In the genomic region with DNA sequence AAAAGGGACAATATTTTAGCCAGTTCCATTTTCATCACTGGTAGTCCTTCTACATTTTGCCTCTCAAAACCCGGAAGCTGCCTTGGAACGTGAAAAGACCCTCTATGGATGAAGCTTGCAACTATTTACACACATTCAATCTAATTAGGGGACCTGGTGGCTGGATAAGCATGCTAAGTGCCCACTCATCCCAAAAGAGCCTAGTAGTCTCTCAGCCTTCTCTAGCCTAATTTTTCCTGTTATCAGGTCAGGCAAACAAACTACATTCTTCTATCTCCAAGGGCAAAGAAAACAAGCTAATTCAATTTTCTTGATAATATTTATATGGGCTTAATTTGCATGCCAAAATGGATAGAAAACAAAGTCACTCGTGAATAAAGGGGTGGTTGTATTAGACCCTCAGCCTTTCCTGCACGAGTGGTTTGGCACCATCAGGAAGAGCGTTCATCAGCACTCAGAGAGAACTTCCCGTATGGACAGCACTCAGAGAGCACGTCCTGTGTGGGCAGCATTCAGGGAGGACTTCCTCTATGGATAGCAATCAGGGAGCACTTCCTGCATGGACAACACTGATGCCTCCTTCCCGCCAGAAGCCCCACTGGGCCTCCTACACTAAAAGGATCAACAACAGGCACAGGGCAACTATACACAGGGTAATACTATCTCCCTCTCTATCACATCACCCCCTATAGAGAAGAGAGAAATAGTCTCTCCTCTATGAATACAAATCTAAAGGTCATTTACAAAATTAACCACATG, we compare ENCODE assay signal across 10 cellular contexts.
DNase-seq lines count a peak whose midpoint lies in the region; ATAC-seq and TF ChIP-seq lines count a peak whose summit lies in the region.
"Had no signal": no experiment of that assay in that cellular context is flagged by ENCODE, and none has a peak within 500 bp of the region (broad histone marks: within the 10 kb centered on the region; RNA-seq: fewer than 3 reads in every experiment).

No MANE protein-coding gene starts in this region.

- 0 out of 2 replicates have a peak overlapping the region, but pooled peaks have one; percentile 6 for H3K27ac Mint-ChIP-seq in WTC11
- H3K27ac Mint-ChIP-seq: activated naive CD4-positive, alpha-beta T cell treated with anti-CD3 and anti-CD28 coated beads for 36 hours had no signal

- POLR2A ChIA-PET in WTC11 (lab: Charles Lee): no interaction called here

- WGBS in thyroid gland, 2 donors: 48 to 54% methylated on average over 8 of the region's 8 CpGs

- H3K27me3 ChIP-seq in thyroid gland: no peaks in the 10 kb centered on the region

- peak overlapping the region in 2 of 3 donors; percentile 30 to 39 for H3K27ac ChIP-seq in thyroid gland

- no peak for TF ChIP-seq POLR2A in thyroid gland (IDR thresholded peaks at IDR 0.05)

- H3K9me3 Mint-ChIP-seq in WTC11: no peaks in the 10 kb centered on the region
- H3K9me3 Mint-ChIP-seq: activated naive CD4-positive, alpha-beta T cell treated with anti-CD3 and anti-CD28 coated beads for 36 hours had no signal

- H3K36me3 Mint-ChIP-seq in WTC11: no peaks in the 10 kb centered on the region

- no peak for TF ChIP-seq CTCF in WTC11 (IDR thresholded peaks at IDR 0.05)
- TF ChIP-seq CTCF in thyroid gland (IDR thresholded peaks at IDR 0.05): no peak

- no peaks in the 10 kb centered on the region for H3K9me3 ChIP-seq in thyroid gland

- DNase-seq in NCI-H2081 (lab: John Stamatoyannopoulos, UW): peak; percentile 8 to 29
- no peak for DNase-seq in NCI-H2081 treated with DMSO at 0.1 percent for 48 hours (lab: John Stamatoyannopoulos, UW)
- DNase-seq in WTC11 (ENCODE audit: low spot score): no peak
- DNase-seq in left kidney (ENCODE audit: low read depth, low spot score): peak; percentile 29
- no peak for DNase-seq in thyroid gland
- DNase-seq: activated naive CD4-positive, alpha-beta T cell treated with anti-CD3 and anti-CD28 coated beads for 36 hours; T1000 had no signal

- peaks cover 86% of the 10 kb centered on the region for H3K4me1 Mint-ChIP-seq in WTC11

- H3K4me1 ChIP-seq in thyroid gland: peaks cover 62 to 84% of the 10 kb centered on the region in 2 donors

- H3K36me3 ChIP-seq in thyroid gland: no peaks in the 10 kb centered on the region

- CTCF ChIA-PET in WTC11 (lab: Charles Lee): no interaction called here

- H3K4me3 ChIP-seq in thyroid gland (replicated peaks in 1 of 3): no peak overlapping the region

- intact Hi-C loops in thyroid gland (cut with DNase I): no loop called here

- no peaks in the 10 kb centered on the region for H3K27me3 Mint-ChIP-seq in WTC11 (ENCODE audit: low read depth)

- ATAC-seq in WTC11: peak; percentile 12; the same call in 1 of the 2 replicates
- ATAC-seq in GM21825 (IDR thresholded peaks at IDR 0.05; ENCODE audit: unreplicated experiment): no peak
- ATAC-seq in HG02973 (IDR thresholded peaks at IDR 0.05; ENCODE audit: unreplicated experiment): no peak
- no peak for ATAC-seq in HG02885 (IDR thresholded peaks at IDR 0.05; ENCODE audit: poor library complexity, unreplicated experiment)

- no peak overlapping the region for H3K4me3 Mint-ChIP-seq in WTC11
- H3K4me3 Mint-ChIP-seq: activated naive CD4-positive, alpha-beta T cell treated with anti-CD3 and anti-CD28 coated beads for 36 hours had no signal

TF ChIP-seq in WTC11, 78 proteins besides CTCF, POLR2A, EP300 and RAD21:
- TF ChIP-seq, protein P1, sequence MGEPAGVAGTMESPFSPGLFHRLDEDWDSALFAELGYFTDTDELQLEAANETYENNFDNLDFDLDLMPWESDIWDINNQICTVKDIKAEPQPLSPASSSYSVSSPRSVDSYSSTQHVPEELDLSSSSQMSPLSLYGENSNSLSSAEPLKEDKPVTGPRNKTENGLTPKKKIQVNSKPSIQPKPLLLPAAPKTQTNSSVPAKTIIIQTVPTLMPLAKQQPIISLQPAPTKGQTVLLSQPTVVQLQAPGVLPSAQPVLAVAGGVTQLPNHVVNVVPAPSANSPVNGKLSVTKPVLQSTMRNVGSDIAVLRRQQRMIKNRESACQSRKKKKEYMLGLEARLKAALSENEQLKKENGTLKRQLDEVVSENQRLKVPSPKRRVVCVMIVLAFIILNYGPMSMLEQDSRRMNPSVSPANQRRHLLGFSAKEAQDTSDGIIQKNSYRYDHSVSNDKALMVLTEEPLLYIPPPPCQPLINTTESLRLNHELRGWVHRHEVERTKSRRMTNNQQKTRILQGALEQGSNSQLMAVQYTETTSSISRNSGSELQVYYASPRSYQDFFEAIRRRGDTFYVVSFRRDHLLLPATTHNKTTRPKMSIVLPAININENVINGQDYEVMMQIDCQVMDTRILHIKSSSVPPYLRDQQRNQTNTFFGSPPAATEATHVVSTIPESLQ (CRISPR knock-in tag; IDR thresholded peaks at IDR 0.05): no peak
- TF ChIP-seq KAT7 (CRISPR knock-in tag; IDR thresholded peaks at IDR 0.05; ENCODE audit: borderline replicate concordance): no peak
- TF ChIP-seq E2F5 (CRISPR knock-in tag; IDR thresholded peaks at IDR 0.05): no peak
- peak; percentile 65; the same call in 1 of the 2 replicates for TF ChIP-seq ZNF263 (CRISPR knock-in tag; IDR thresholded peaks at IDR 0.05; ENCODE audit: low read depth)
- TF ChIP-seq, protein P2, sequence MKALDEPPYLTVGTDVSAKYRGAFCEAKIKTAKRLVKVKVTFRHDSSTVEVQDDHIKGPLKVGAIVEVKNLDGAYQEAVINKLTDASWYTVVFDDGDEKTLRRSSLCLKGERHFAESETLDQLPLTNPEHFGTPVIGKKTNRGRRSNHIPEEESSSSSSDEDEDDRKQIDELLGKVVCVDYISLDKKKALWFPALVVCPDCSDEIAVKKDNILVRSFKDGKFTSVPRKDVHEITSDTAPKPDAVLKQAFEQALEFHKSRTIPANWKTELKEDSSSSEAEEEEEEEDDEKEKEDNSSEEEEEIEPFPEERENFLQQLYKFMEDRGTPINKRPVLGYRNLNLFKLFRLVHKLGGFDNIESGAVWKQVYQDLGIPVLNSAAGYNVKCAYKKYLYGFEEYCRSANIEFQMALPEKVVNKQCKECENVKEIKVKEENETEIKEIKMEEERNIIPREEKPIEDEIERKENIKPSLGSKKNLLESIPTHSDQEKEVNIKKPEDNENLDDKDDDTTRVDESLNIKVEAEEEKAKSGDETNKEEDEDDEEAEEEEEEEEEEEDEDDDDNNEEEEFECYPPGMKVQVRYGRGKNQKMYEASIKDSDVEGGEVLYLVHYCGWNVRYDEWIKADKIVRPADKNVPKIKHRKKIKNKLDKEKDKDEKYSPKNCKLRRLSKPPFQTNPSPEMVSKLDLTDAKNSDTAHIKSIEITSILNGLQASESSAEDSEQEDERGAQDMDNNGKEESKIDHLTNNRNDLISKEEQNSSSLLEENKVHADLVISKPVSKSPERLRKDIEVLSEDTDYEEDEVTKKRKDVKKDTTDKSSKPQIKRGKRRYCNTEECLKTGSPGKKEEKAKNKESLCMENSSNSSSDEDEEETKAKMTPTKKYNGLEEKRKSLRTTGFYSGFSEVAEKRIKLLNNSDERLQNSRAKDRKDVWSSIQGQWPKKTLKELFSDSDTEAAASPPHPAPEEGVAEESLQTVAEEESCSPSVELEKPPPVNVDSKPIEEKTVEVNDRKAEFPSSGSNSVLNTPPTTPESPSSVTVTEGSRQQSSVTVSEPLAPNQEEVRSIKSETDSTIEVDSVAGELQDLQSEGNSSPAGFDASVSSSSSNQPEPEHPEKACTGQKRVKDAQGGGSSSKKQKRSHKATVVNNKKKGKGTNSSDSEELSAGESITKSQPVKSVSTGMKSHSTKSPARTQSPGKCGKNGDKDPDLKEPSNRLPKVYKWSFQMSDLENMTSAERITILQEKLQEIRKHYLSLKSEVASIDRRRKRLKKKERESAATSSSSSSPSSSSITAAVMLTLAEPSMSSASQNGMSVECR (CRISPR knock-in tag; IDR thresholded peaks at IDR 0.05; ENCODE audit: borderline replicate concordance): no peak
- TF ChIP-seq, protein P3, sequence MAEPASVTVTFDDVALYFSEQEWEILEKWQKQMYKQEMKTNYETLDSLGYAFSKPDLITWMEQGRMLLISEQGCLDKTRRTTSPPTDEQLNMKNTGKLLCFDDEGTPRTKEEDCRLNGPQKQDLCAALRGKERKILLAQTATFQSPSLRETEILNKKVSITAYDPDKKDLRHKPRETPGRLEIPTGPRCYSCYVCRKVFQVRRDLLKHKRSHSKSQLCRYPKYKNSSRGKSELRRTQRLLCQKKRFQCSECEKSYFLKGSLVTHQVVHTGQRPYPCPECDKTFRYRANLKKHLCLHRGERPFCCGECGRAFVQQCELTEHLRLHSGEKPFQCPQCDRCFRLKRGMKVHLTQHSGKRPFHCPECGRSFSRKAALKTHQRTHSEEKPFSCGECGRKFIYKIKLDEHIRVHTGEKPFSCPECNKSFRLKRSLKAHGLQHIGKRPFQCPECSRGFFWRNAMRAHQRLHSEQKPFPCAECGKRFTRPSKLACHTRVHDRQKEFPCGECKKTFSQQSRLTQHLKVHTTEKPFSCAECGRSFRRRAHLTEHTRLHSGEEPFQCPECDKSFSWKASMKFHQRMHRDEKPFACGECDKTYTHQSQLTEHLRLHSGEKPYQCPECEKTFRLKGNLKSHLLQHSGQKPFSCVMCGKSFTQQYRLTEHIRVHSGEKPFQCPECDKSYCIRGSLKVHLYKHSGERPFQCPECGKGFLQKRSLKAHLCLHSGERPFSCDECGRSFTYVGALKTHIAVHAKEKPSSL (CRISPR knock-in tag; conservative IDR thresholded peaks at IDR 0.05): no peak
- TF ChIP-seq, protein P4, sequence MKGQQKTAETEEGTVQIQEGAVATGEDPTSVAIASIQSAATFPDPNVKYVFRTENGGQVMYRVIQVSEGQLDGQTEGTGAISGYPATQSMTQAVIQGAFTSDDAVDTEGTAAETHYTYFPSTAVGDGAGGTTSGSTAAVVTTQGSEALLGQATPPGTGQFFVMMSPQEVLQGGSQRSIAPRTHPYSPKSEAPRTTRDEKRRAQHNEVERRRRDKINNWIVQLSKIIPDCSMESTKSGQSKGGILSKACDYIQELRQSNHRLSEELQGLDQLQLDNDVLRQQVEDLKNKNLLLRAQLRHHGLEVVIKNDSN (CRISPR knock-in tag; IDR thresholded peaks at IDR 0.05): no peak
- no peak for TF ChIP-seq ZNF121 (CRISPR knock-in tag; IDR thresholded peaks at IDR 0.05)

Comparison
In these comparisons a context has a peak if more than half of its experiments do, and no peak if none do; other contexts are left out.
1. DNase-seq: peak in NCI-H2081 (2 of 2) and left kidney (single experiment); none in NCI-H2081 treated with DMSO at 0.1 percent for 48 hours (single experiment), WTC11 (single experiment) and thyroid gland (0 of 2).